In the genomic region with DNA sequence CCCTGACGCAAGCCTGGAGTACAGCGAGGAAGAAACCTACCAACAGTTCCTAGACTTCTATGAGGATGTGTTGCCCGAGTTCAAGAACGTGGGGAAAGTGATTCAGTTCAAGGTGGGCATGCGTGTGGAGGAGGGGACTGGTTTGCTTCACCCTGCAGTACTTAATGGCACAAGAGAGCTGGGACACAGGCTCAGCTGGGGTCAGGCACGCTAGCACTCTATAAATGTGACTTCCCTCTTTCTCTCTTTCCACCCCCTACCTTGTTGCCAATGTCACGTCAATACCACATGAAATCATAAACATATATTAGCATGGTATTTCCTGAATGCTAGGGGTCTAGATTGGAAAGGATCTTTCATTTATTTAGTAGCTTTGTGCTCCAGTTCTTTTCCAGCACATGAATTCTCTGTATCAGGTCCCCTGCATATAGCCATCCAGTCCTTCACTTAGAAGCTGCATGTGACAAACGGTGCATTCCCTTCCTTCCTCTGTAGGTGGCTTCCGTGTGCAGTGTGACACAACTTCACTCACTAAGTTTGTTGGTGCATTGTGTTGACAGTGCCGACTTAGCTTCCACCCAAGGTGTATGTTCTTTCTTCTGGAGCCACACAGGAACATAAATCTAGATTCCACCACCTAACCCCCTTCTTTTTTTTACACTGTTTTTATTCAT, we compare ENCODE assay signal across 8 cellular contexts. TPM values are rescaled to one million over a fixed set of nuclear protein-coding genes. Genes with fewer than 3 reads are reported as not detected.
DNase-seq lines count a peak whose midpoint lies in the region; ATAC-seq and FAIRE-seq lines count a peak whose summit lies in the region.

No MANE protein-coding gene starts in this region.

- FAIRE-seq in GM18507 (lab: Jason Lieb, UNC): peak; percentile 85

- H3K9me3 Mint-ChIP-seq in T-helper 1 cell treated with Interleukin-12 subunit alpha and Interleukin-12 subunit beta and Interleukin-4 antibody, amounts not matched to agents 30 μg/mL and 1 μg/mL, for 36 hours: no peaks in the 10 kb centered on the region

- DNase-seq in AG20443 (ENCODE audit: low spot score) (peak; percentile 13), GM18507 (ENCODE audit: extremely low spot score, insufficient read length, low read depth) (peak; percentile 7), fibroblast of gingiva (ENCODE audit: low read depth) (peak; percentile 2), renal cortical epithelial cell (ENCODE audit: low read depth) (peak; percentile 15), ecto neural progenitor cell (ENCODE audit: low spot score) (no peak), DMS153 treated with DMSO at 0.1 percent for 48 hours (lab: John Stamatoyannopoulos, UW; ENCODE audit: unreplicated experiment) (no peak)

- peak overlapping the region; percentile 45 for H3K27ac Mint-ChIP-seq in T-helper 1 cell treated with Interleukin-12 subunit alpha and Interleukin-12 subunit beta and Interleukin-4 antibody, amounts not matched to agents 30 μg/mL and 1 μg/mL, for 36 hours

- H3K36me3 Mint-ChIP-seq in T-helper 1 cell treated with Interleukin-12 subunit alpha and Interleukin-12 subunit beta and Interleukin-4 antibody, amounts not matched to agents 30 μg/mL and 1 μg/mL, for 36 hours (ENCODE audit: low read depth): peaks cover 37% of the 10 kb centered on the region

- ATAC-seq in HG03095 (IDR thresholded peaks at IDR 0.05; ENCODE audit: unreplicated experiment): peak; percentile 92

- peaks cover 38% of the 10 kb centered on the region for H3K4me1 Mint-ChIP-seq in T-helper 1 cell treated with Interleukin-12 subunit alpha and Interleukin-12 subunit beta and Interleukin-4 antibody, amounts not matched to agents 30 μg/mL and 1 μg/mL, for 36 hours (ENCODE audit: low read depth)

- H3K4me3 Mint-ChIP-seq in T-helper 1 cell treated with Interleukin-12 subunit alpha and Interleukin-12 subunit beta and Interleukin-4 antibody, amounts not matched to agents 30 μg/mL and 1 μg/mL, for 36 hours: peak overlapping the region; percentile 37

- H3K27me3 Mint-ChIP-seq in T-helper 1 cell treated with Interleukin-12 subunit alpha and Interleukin-12 subunit beta and Interleukin-4 antibody, amounts not matched to agents 30 μg/mL and 1 μg/mL, for 36 hours (ENCODE audit: low read depth): no peaks in the 10 kb centered on the region

RNA-seq across cellular contexts. Expression of a gene that starts 25.6 kb away (rescaled TPM):
- total RNA-seq in renal cortical epithelial cell: 2.6 and 7.5 TPM in 2 replicates

RNA-seq across cellular contexts. Expression of a gene that starts 38.7 kb away (rescaled TPM):
- total RNA-seq in renal cortical epithelial cell: 65.3 and 78.3 TPM in 2 replicates

Comparison
In these comparisons a context has a peak if more than half of its experiments do, and no peak if none do; other contexts are left out.
1. DNase-seq: peak in AG20443 (single experiment), GM18507 (single experiment), fibroblast of gingiva (single experiment) and renal cortical epithelial cell (single experiment); none in ecto neural progenitor cell (single experiment) and DMS153 treated with DMSO at 0.1 percent for 48 hours (single experiment).